ENCODE assay signal across 8 cellular contexts in genomic region chr1:8814870-8815269, GRCh38. TPM values are rescaled to one million over a fixed set of nuclear protein-coding genes. Genes with fewer than 3 reads are reported as not detected.
DNase-seq lines count a peak whose midpoint lies in the region; ATAC-seq and TF ChIP-seq lines count a peak whose summit lies in the region.

No MANE protein-coding gene starts in this region.

- H3K9me3 Mint-ChIP-seq in progenitor cell of endocrine pancreas (ENCODE audit: low read depth) (no peaks in the 10 kb centered on the region), T-cell (no peaks in the 10 kb centered on the region)

- H3K27me3 ChIP-seq in SJCRH30, result no peaks in the 10 kb centered on the region

- DNase-seq in DMS 273 (lab: John Stamatoyannopoulos, UW; ENCODE audit: unreplicated experiment), result peak; percentile 60
- no peak for DNase-seq in DMS 273 treated with DMSO at 0.1 percent for 48 hours (lab: John Stamatoyannopoulos, UW)
- DNase-seq in NCI-H2196 treated with DMSO at 0.1 percent for 48 hours (lab: John Stamatoyannopoulos, UW; ENCODE audit: unreplicated experiment), result peak; percentile 33
- DNase-seq in epithelial cell of esophagus (ENCODE audit: low read depth), result peak; percentile 45
- DNase-seq in progenitor cell of endocrine pancreas (ENCODE audit: low spot score, unreplicated experiment), result no peak
- DNase-seq in SJCRH30, result no peak
- no peak for DNase-seq in T-cell

- H3K9me3 ChIP-seq in SJCRH30 (replicated peaks), result no peaks in the 10 kb centered on the region

- POLR2A ChIA-PET in T-cell (lab: Charles Lee), result interaction anchor here in 1 of 2 donors (0.6 kb wide), 1 partner anchor 372 kb away, joined by 5 read pairs; no protein-coding TSS in a partner anchor

- H3K4me1 Mint-ChIP-seq in progenitor cell of endocrine pancreas (ENCODE audit: low read depth) (peaks cover 44% of the 10 kb centered on the region), T-cell (peaks cover 48 to 61% (median 48%) of the 10 kb centered on the region in 3 donors)

- H3K4me3 ChIP-seq in epithelial cell of esophagus (ENCODE audit: low read length), result no peak overlapping the region
- H3K4me3 ChIP-seq in SJCRH30, result no peak overlapping the region

- CTCF ChIA-PET in T-cell (lab: Charles Lee), result no interaction called here

- peak overlapping the region; percentile 96 for H3K27ac Mint-ChIP-seq in progenitor cell of endocrine pancreas
- no peak overlapping the region for H3K27ac Mint-ChIP-seq in T-cell

- TF ChIP-seq CTCF in epithelial cell of esophagus (IDR thresholded peaks at IDR 0.05; ENCODE audit: insufficient read depth, low read depth, low read length, missing control alignments) (no peak), progenitor cell of endocrine pancreas (IDR thresholded peaks at IDR 0.05; ENCODE audit: unreplicated experiment) (peak; percentile 33)

- no peaks in the 10 kb centered on the region; the same call in 1 of the 2 replicates for H3K36me3 ChIP-seq in SJCRH30

- H3K4me3 Mint-ChIP-seq in progenitor cell of endocrine pancreas (ENCODE audit: low read depth), result peak overlapping the region; percentile 92
- H3K4me3 Mint-ChIP-seq in T-cell, result peak overlapping the region in 1 of 3 donors; percentile 93

- no peak overlapping the region for H3K27ac ChIP-seq in SJCRH30

- H3K27me3 Mint-ChIP-seq in progenitor cell of endocrine pancreas (no peaks in the 10 kb centered on the region), T-cell (peaks cover 0 to 2% of the 10 kb centered on the region in 2 donors)

- H3K36me3 Mint-ChIP-seq in progenitor cell of endocrine pancreas (ENCODE audit: insufficient read depth), result no peaks in the 10 kb centered on the region
- H3K36me3 Mint-ChIP-seq in T-cell, result no peaks in the 10 kb centered on the region

- no peak for ATAC-seq in T-cell (replicated peaks in 1 of 4)
- no peak for ATAC-seq in GM18858 (IDR thresholded peaks at IDR 0.05; ENCODE audit: unreplicated experiment)

- H3K4me1 ChIP-seq in SJCRH30, result peaks cover 9% of the 10 kb centered on the region

RNA-seq across cellular contexts. Expression of gene RERE, which starts 2.6 kb away (rescaled TPM):
- total RNA-seq in progenitor cell of endocrine pancreas (308 and 329 TPM in 2 replicates), T-cell (100 to 1,000 TPM in 3 of 5 donors, 10 to 100 TPM in 2; 85.1 to 116 (median 103) TPM)
- total RNA-seq in SJCRH30 (2014; rRNA removed; shearing (Covaris generic)), result 47.4 and 58.6 TPM in 2 replicates

Comparison
In these comparisons a context has a peak if more than half of its experiments do, and no peak if none do; other contexts are left out.
1. DNase-seq: peak in DMS 273 (single experiment), NCI-H2196 treated with DMSO at 0.1 percent for 48 hours (single experiment) and epithelial cell of esophagus (single experiment); none in DMS 273 treated with DMSO at 0.1 percent for 48 hours (single experiment), progenitor cell of endocrine pancreas (single experiment), SJCRH30 (0 of 2) and T-cell (0 of 34).